In the genomic region with DNA sequence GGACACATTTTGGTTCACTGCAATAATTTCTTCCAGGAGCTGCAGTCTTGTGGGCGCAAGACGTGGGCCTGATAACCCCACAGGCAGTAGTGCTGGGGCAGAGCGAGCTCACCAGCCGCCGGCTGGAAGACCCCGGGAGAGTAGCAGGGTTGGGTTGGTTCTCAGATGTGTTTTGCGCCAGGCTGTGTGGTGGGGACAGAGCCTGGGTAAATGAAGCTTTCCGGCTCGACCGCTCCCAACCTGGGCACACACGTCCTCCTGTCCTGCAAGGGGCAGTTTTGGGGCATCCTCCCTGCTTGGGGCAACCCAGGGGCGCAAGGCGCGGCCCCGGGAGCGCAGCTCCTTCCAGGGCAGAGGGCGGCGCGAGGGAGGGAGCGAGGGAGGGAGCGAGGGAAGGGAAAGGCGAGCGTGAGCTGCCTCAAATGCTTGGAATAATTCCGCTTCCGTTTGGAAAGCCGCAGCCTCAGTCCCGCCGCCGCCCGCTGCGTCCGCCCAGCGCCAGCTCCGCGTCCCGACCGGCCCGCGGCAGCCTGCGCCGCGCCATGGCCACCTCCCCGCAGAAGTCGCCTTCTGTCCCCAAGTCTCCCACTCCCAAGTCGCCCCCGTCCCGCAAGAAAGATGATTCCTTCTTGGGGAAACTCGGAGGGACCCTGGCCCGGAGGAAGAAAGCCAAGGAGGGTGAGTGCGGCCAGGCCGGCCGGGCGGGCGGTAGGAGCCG, we compare ENCODE assay signal across 8 cellular contexts. TPM values are rescaled to one million over a fixed set of nuclear protein-coding genes. Genes with fewer than 3 reads are reported as not detected.
A peak's percentile ranks its signal among the peaks of the same experiment; 100 is the strongest.
DNase-seq lines count a peak whose midpoint lies in the region; ATAC-seq and TF ChIP-seq lines count a peak whose summit lies in the region.

A gene with protein sequence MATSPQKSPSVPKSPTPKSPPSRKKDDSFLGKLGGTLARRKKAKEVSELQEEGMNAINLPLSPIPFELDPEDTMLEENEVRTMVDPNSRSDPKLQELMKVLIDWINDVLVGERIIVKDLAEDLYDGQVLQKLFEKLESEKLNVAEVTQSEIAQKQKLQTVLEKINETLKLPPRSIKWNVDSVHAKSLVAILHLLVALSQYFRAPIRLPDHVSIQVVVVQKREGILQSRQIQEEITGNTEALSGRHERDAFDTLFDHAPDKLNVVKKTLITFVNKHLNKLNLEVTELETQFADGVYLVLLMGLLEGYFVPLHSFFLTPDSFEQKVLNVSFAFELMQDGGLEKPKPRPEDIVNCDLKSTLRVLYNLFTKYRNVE (plus strand): TSS at position 466 of the 718 bp plus-strand sequence. CDS start 77 bp downstream, at position 543.

- H3K36me3 Mint-ChIP-seq in activated T-cell treated with anti-CD3 and anti-CD28 coated beads, Interleukin-2, amount 50 U/mL, for 24 hours (ENCODE audit: low read depth) = no peaks in the 10 kb centered on the region

- peaks cover 7% of the 10 kb centered on the region for H3K36me3 ChIP-seq in fibroblast of lung (ENCODE audit: control insufficient read depth, insufficient read depth, low read length)

- peaks cover 53% of the 10 kb centered on the region for H3K27me3 Mint-ChIP-seq in activated T-cell treated with anti-CD3 and anti-CD28 coated beads, Interleukin-2, amount 50 U/mL, for 24 hours

- ATAC-seq in GM18907 (IDR thresholded peaks at IDR 0.05; ENCODE audit: unreplicated experiment) (no peak), GM21390 (IDR thresholded peaks at IDR 0.05; ENCODE audit: unreplicated experiment) (no peak)

- DNase-seq in activated T-cell treated with anti-CD3 and anti-CD28 coated beads, Interleukin-2, amount 50 U/mL, for 24 hours = peak; percentile 36
- DNase-seq in activated T-cell treated with anti-CD3 and anti-CD28 coated beads for 4 hours (no peak), fibroblast of lung (ENCODE audit: low read depth in 2 of 2) (peak; percentile 78 to 87), myocyte (ENCODE audit: low read depth) (peak; percentile 92), AML-193 (lab: John Stamatoyannopoulos, UW) (no peak)

- peaks cover 10% of the 10 kb centered on the region for H3K4me1 Mint-ChIP-seq in activated T-cell treated with anti-CD3 and anti-CD28 coated beads, Interleukin-2, amount 50 U/mL, for 24 hours (ENCODE audit: low read depth)

- peak within 1 kb of the TSS; percentile 97 for H3K27ac ChIP-seq in VCaP
- H3K27ac ChIP-seq in fibroblast of lung (ENCODE audit: insufficient read depth, low read length) = peak within 1 kb of the TSS; percentile 94

- no peak within 1 kb of the TSS for H3K27ac Mint-ChIP-seq in activated T-cell treated with anti-CD3 and anti-CD28 coated beads, Interleukin-2, amount 50 U/mL, for 24 hours

- peaks cover 8% of the 10 kb centered on the region for H3K4me1 ChIP-seq in fibroblast of lung (ENCODE audit: control insufficient read depth, extremely low read depth, insufficient read depth, low read length)

- peak within 1 kb of the TSS; percentile 62 to 89 (median 74) for H3K4me3 ChIP-seq in fibroblast of lung (replicated peaks in 1 of 4; ENCODE audit: control extremely low read depth in 1 of 4, insufficient read depth in 1 of 4, low read depth in 3 of 4, low read length in 4 of 4)

- H4K20me1 ChIP-seq in fibroblast of lung (ENCODE audit: control insufficient read depth, extremely low read depth, insufficient read depth, low read length) = no peaks in the 10 kb centered on the region

- peak within 1 kb of the TSS; percentile 96 for H3K9ac ChIP-seq in fibroblast of lung (ENCODE audit: insufficient read depth, low read length)

- H3K27me3 ChIP-seq in fibroblast of lung (ENCODE audit: control insufficient read depth, insufficient read depth, low read length) = no peaks in the 10 kb centered on the region

- no peaks in the 10 kb centered on the region for H3K9me3 ChIP-seq in fibroblast of lung (ENCODE audit: control insufficient read depth, insufficient read depth, low read depth, low read length)

- H3K9me3 Mint-ChIP-seq in activated T-cell treated with anti-CD3 and anti-CD28 coated beads, Interleukin-2, amount 50 U/mL, for 24 hours = no peaks in the 10 kb centered on the region

- no peak for TF ChIP-seq CTCF in VCaP (conservative IDR thresholded peaks at IDR 0.05)
- TF ChIP-seq CTCF in fibroblast of lung (conservative IDR thresholded peaks at IDR 0.05 in 1 of 2, IDR thresholded peaks at IDR 0.05 in 1 of 2; ENCODE audit: low read depth in 1 of 2, low read length in 2 of 2) = no peak

- peaks cover 41% of the 10 kb centered on the region for H3K79me2 ChIP-seq in fibroblast of lung (ENCODE audit: control insufficient read depth, insufficient read depth, low read length)

- peak within 1 kb of the TSS; percentile 84 for H3K4me2 ChIP-seq in fibroblast of lung (ENCODE audit: extremely low read depth, insufficient read depth, low read length)

- H3K4me3 Mint-ChIP-seq in activated T-cell treated with anti-CD3 and anti-CD28 coated beads, Interleukin-2, amount 50 U/mL, for 24 hours = peak within 1 kb of the TSS; percentile 69

- H2AFZ ChIP-seq in fibroblast of lung (ENCODE audit: low read length) = peak within 1 kb of the TSS; percentile 46

RNA-seq across cellular contexts. Expression of the gene that starts here (rescaled TPM):
- total RNA-seq in fibroblast of lung (21.8 and 27.7 TPM in 2 replicates), myocyte (70.5 and 74.5 TPM in 2 replicates)
- polyA plus RNA-seq in fibroblast of lung = 120 and 195 TPM in 2 replicates
- polyA plus RNA-seq in fibroblast of lung (2012) = 89.0 and 144 TPM in 2 replicates
- polyA minus RNA-seq in fibroblast of lung (ENCODE audit: low replicate concordance) = 88.0 and 124 TPM in 2 replicates
- 107 TPM for polyA plus RNA-seq in myocyte (2012)

Comparison
In these comparisons a context has a peak if more than half of its experiments do, and no peak if none do; other contexts are left out.
1. DNase-seq: peak in activated T-cell treated with anti-CD3 and anti-CD28 coated beads, Interleukin-2, amount 50 U/mL, for 24 hours (single experiment), fibroblast of lung (2 of 2) and myocyte (single experiment); none in activated T-cell treated with anti-CD3 and anti-CD28 coated beads for 4 hours (single experiment) and AML-193 (0 of 2).